Comparison of ENCODE assay signal across 34 cellular contexts in genomic region chr6:132213191-132213590, GRCh38.
"Had no signal": no experiment of that assay in that cellular context is flagged by ENCODE, and none has a peak within 500 bp of the region (broad histone marks: within the 10 kb centered on the region; RNA-seq: fewer than 3 reads in every experiment).

No MANE protein-coding gene starts in this region.

- H3K27ac ChIP-seq: adrenal gland, body of pancreas, brain microvascular endothelial cell, breast epithelium, VCaP had no signal

- H3K9me3 ChIP-seq: adrenal gland, body of pancreas, breast epithelium had no signal

- ATAC-seq: activated CD8-positive, alpha-beta memory T cell treated with anti-CD3 and anti-CD28 coated beads, Interleukin-2, amount 10 ng/mL, durations not matched to agents 7 days and 5 days; activated CD8-positive, alpha-beta T cell treated with anti-CD3 and anti-CD28 coated beads, Interleukin-2, amount 10 ng/mL, durations not matched to agents 7 days and 5 days; activated naive CD4-positive, alpha-beta T cell treated with anti-CD3 and anti-CD28 coated beads, Interleukin-2, amount 50 U/mL, for 72 hours; activated T-helper 17 cell treated with anti-CD3 and anti-CD28 coated beads, Interleukin-2, amount 50 U/mL, for 72 hours; body of pancreas had no signal

- H3K36me3 ChIP-seq: adrenal gland, brain microvascular endothelial cell, breast epithelium had no signal

- FAIRE-seq: astrocyte, colon, TTC549 had no signal

- H3K27me3 ChIP-seq: body of pancreas, brain microvascular endothelial cell, breast epithelium had no signal

- H3K4me3 ChIP-seq: adrenal gland, body of pancreas, breast epithelium had no signal

- H3K4me1 ChIP-seq: adrenal gland, body of pancreas, breast epithelium had no signal

- DNase-seq: activated B cell treated with CpG ODN at 0.5 μM for 24 hours; activated CD4-positive, alpha-beta memory T cell treated with anti-CD3 and anti-CD28 coated beads, Interleukin-2, amount 10 ng/mL, durations not matched to agents 7 days and 5 days; activated CD4-positive, alpha-beta T cell treated with anti-CD3 and anti-CD28 coated beads for 4 hours; activated CD4-positive, alpha-beta T cell treated with anti-CD3 and anti-CD28 coated beads, Interleukin-2, amount 10 ng/mL, durations not matched to agents 24 days and 14 days; activated CD4-positive, alpha-beta T cell treated with anti-CD3 and anti-CD28 coated beads, Interleukin-2, amount 50 U/mL, for 1 hour; activated CD4-positive, alpha-beta T cell treated with anti-CD3 and anti-CD28 coated beads, Interleukin-2, amount 50 U/mL, for 4 hours; activated CD4-positive, CD25-positive, alpha-beta regulatory T cell treated with anti-CD3 and anti-CD28 coated beads, Interleukin-2, amount 50 U/mL, for 72 hours; activated CD8-positive, alpha-beta memory T cell treated with anti-CD3 and anti-CD28 coated beads for 24 hours; activated CD8-positive, alpha-beta memory T cell treated with anti-CD3 and anti-CD28 coated beads, Interleukin-2, amount 10 ng/mL, durations not matched to agents 7 days and 5 days; activated CD8-positive, alpha-beta memory T cell treated with anti-CD3 and anti-CD28 coated beads, Interleukin-2, amount 50 U/mL, for 48 hours; activated CD8-positive, alpha-beta T cell treated with anti-CD3 and anti-CD28 coated beads, Interleukin-2, amount 10 ng/mL, durations not matched to agents 7 days and 5 days; activated effector memory CD4-positive, alpha-beta T cell treated with anti-CD3 and anti-CD28 coated beads, Interleukin-2, amount 50 U/mL, for 16 hours; activated gamma-delta T cell treated with Interleukin-2 at 50 U/mL for 16 hours; activated naive CD4-positive, alpha-beta T cell; activated naive CD4-positive, alpha-beta T cell treated with anti-CD3 and anti-CD28 coated beads for 36 hours; activated naive CD4-positive, alpha-beta T cell treated with anti-CD3 and anti-CD28 coated beads, Interleukin-2, amount 50 U/mL, for 16 hours; activated naive CD8-positive, alpha-beta T cell treated with anti-CD3 and anti-CD28 coated beads for 36 hours; activated T-cell treated with anti-CD3 and anti-CD28 coated beads, Interleukin-2, amount 50 U/mL, for 24 hours; activated T-cell treated with anti-CD3 and anti-CD28 coated beads, Interleukin-2, amount 50 U/mL, for 48 hours; adrenal gland; amniotic stem cell; aorta; body of pancreas; brain microvascular endothelial cell; central memory CD4-positive, alpha-beta T cell; T-helper 2 cell; T-helper 9 cell had no signal
